Comparison of ENCODE assay signal across 1 cellular context in genomic region chr13:78603240-78603947, GRCh38.
A peak's percentile ranks its signal among the peaks of the same experiment; 100 is the strongest.
TF ChIP-seq lines count a peak whose summit lies in the region.

Gene POU4F1, minus strand, starts transcription at chr13:78603552. Its CDS starts 226 bp downstream, at chr13:78603326.

TF ChIP-seq in HepG2, 621 proteins besides CTCF, POLR2A, EP300 and RAD21 (continued from another document and continues in another):
- peak; percentile 82 for TF ChIP-seq TBX2 (CRISPR knock-in tag; IDR thresholded peaks at IDR 0.05; ENCODE audit: borderline replicate concordance)
- no peak for TF ChIP-seq GFI1 (CRISPR knock-in tag; IDR thresholded peaks at IDR 0.05; ENCODE audit: borderline replicate concordance)
- no peak for TF ChIP-seq ONECUT2 (CRISPR knock-in tag; IDR thresholded peaks at IDR 0.05)
- no peak for TF ChIP-seq GATA4 (IDR thresholded peaks at IDR 0.05; ENCODE audit: borderline replicate concordance, low read depth)
- peak; percentile 60 for TF ChIP-seq YEATS2 (CRISPR knock-in tag; IDR thresholded peaks at IDR 0.05; ENCODE audit: borderline replicate concordance)
- TF ChIP-seq IKZF4 (CRISPR knock-in tag; IDR thresholded peaks at IDR 0.05; ENCODE audit: borderline replicate concordance, low read depth, not compliant biosample characterization): no peak
- TF ChIP-seq ELF4 (CRISPR knock-in tag; IDR thresholded peaks at IDR 0.05; ENCODE audit: borderline replicate concordance): no peak
- peak; percentile 52 for TF ChIP-seq SAP130 (CRISPR knock-in tag; IDR thresholded peaks at IDR 0.05; ENCODE audit: low read depth)
- no peak for TF ChIP-seq CREM (IDR thresholded peaks at IDR 0.05)
- no peak for TF ChIP-seq CREM (CRISPR knock-in tag; IDR thresholded peaks at IDR 0.05)
- TF ChIP-seq GABPB1 (CRISPR knock-in tag; IDR thresholded peaks at IDR 0.05): peak; percentile 61; the same call in 1 of the 2 replicates
- no peak for TF ChIP-seq ZBED4 (CRISPR knock-in tag; IDR thresholded peaks at IDR 0.05; ENCODE audit: borderline replicate concordance)
- TF ChIP-seq BATF2 (CRISPR knock-in tag; IDR thresholded peaks at IDR 0.05): no peak
- TF ChIP-seq ZNF788 (CRISPR knock-in tag; IDR thresholded peaks at IDR 0.05; ENCODE audit: borderline replicate concordance): 0 out of 2 replicates have a peak, but pooled peaks have one; percentile 35
- TF ChIP-seq POLR2AphosphoS5 (IDR thresholded peaks at IDR 0.05; ENCODE audit: low read depth, low read length): no peak
- TF ChIP-seq HOXA9 (CRISPR knock-in tag; IDR thresholded peaks at IDR 0.05; ENCODE audit: borderline replicate concordance): peak; percentile 25; the same call in 1 of the 2 replicates
- no peak for TF ChIP-seq CEBPG (CRISPR knock-in tag; IDR thresholded peaks at IDR 0.05)
- no peak for TF ChIP-seq HNF1A (IDR thresholded peaks at IDR 0.05; ENCODE audit: low read depth)
- TF ChIP-seq HNF1A (CRISPR knock-in tag; IDR thresholded peaks at IDR 0.05; ENCODE audit: borderline replicate concordance): peak; percentile 32; the same call in 1 of the 2 replicates
- TF ChIP-seq SMYD3 (CRISPR knock-in tag; IDR thresholded peaks at IDR 0.05): no peak
- peak; percentile 66; the same call in 1 of the 2 replicates for TF ChIP-seq ARNT2 (CRISPR knock-in tag; IDR thresholded peaks at IDR 0.05; ENCODE audit: low read depth)
- TF ChIP-seq MXD1 (CRISPR knock-in tag; IDR thresholded peaks at IDR 0.05): peak; percentile 65; the same call in 1 of the 2 replicates
- peak; percentile 47 for TF ChIP-seq ASH2L (IDR thresholded peaks at IDR 0.05; ENCODE audit: insufficient read length, low read depth, low read length)
- peak; percentile 94 for TF ChIP-seq MAX (IDR thresholded peaks at IDR 0.05)
- 0 out of 2 replicates have a peak, but pooled peaks have one; percentile 45 for TF ChIP-seq YEATS4 (CRISPR knock-in tag; IDR thresholded peaks at IDR 0.05; ENCODE audit: borderline replicate concordance)
- TF ChIP-seq TRIM22 (IDR thresholded peaks at IDR 0.05): no peak
- TF ChIP-seq SKIL (CRISPR knock-in tag; IDR thresholded peaks at IDR 0.05; ENCODE audit: borderline replicate concordance): no peak
- no peak for TF ChIP-seq NPAS2 (CRISPR knock-in tag; IDR thresholded peaks at IDR 0.05; ENCODE audit: borderline replicate concordance)
- TF ChIP-seq HINFP (CRISPR knock-in tag; IDR thresholded peaks at IDR 0.05; ENCODE audit: low read depth): no peak
- TF ChIP-seq TARDBP (CRISPR knock-in tag; IDR thresholded peaks at IDR 0.05): no peak
- TF ChIP-seq NRL (CRISPR knock-in tag; IDR thresholded peaks at IDR 0.05; ENCODE audit: borderline replicate concordance): 0 out of 2 replicates have a peak, but pooled peaks have one; percentile 43
- peak; percentile 79; the same call in 1 of the 2 replicates for TF ChIP-seq ZNF766 (CRISPR knock-in tag; IDR thresholded peaks at IDR 0.05; ENCODE audit: borderline replicate concordance)
- TF ChIP-seq ZBTB8A (CRISPR knock-in tag; IDR thresholded peaks at IDR 0.05; ENCODE audit: borderline replicate concordance, low read depth): no peak
- peak; percentile 64; the same call in 1 of the 2 replicates for TF ChIP-seq MEIS2 (CRISPR knock-in tag; IDR thresholded peaks at IDR 0.05)
- peak; percentile 63 for TF ChIP-seq SPEN (CRISPR knock-in tag; IDR thresholded peaks at IDR 0.05; ENCODE audit: low read depth)
- TF ChIP-seq HIVEP1 (CRISPR knock-in tag; IDR thresholded peaks at IDR 0.05): no peak
- TF ChIP-seq KLF12 (CRISPR knock-in tag; IDR thresholded peaks at IDR 0.05; ENCODE audit: borderline replicate concordance): no peak
- TF ChIP-seq NFE2 (CRISPR knock-in tag; IDR thresholded peaks at IDR 0.05): no peak
- peak; percentile 37; the same call in 1 of the 2 replicates for TF ChIP-seq NR0B2 (CRISPR knock-in tag; IDR thresholded peaks at IDR 0.05)
- TF ChIP-seq PRDM10 (CRISPR knock-in tag; IDR thresholded peaks at IDR 0.05; ENCODE audit: low read depth): no peak
- peak; percentile 33; the same call in 1 of the 2 replicates for TF ChIP-seq RXRB (CRISPR knock-in tag; IDR thresholded peaks at IDR 0.05; ENCODE audit: borderline replicate concordance)
